Comparison of ENCODE assay signal across 2 cellular contexts in the genomic region with DNA sequence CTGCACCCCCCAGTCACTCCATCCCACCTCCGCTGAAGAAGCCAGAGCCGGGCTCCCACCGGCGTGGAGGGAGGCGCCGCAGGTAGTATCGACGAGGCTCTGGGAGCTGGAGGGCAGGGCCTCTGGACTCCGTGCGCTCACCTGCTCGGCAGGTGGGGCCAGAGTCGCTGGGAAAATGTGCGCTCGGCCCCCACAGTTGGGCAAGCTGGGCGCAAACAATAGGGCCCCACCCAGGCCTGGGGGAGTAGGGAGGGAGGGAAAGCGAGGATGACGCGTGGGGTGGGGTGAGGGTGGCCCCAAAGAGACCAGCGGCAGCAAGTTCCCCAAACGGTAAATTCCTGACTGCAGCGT.
A peak's percentile ranks its signal among the peaks of the same experiment; 100 is the strongest.
TF ChIP-seq lines count a peak whose summit lies in the region.

No MANE protein-coding gene starts in this region.

TF ChIP-seq in Ishikawa, 13 proteins besides CTCF, POLR2A, EP300 and RAD21:
- no peak for TF ChIP-seq EGR1 (IDR thresholded peaks at IDR 0.05)
- TF ChIP-seq ZBTB7A (IDR thresholded peaks at IDR 0.05; ENCODE audit: low read depth), result no peak; the same call in 1 of the 2 replicates
- TF ChIP-seq, protein P1, sequence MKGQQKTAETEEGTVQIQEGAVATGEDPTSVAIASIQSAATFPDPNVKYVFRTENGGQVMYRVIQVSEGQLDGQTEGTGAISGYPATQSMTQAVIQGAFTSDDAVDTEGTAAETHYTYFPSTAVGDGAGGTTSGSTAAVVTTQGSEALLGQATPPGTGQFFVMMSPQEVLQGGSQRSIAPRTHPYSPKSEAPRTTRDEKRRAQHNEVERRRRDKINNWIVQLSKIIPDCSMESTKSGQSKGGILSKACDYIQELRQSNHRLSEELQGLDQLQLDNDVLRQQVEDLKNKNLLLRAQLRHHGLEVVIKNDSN (IDR thresholded peaks at IDR 0.05), result no peak
- TF ChIP-seq, protein P2, sequence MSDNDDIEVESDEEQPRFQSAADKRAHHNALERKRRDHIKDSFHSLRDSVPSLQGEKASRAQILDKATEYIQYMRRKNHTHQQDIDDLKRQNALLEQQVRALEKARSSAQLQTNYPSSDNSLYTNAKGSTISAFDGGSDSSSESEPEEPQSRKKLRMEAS (IDR thresholded peaks at IDR 0.05), result peak; percentile 79
- TF ChIP-seq CREB1 (IDR thresholded peaks at IDR 0.05; ENCODE audit: low read depth), result no peak
- TF ChIP-seq FOXM1 (IDR thresholded peaks at IDR 0.05; ENCODE audit: borderline replicate concordance, low read depth), result no peak
- 0 out of 2 replicates have a peak, but pooled peaks have one; percentile 64 for TF ChIP-seq CEBPB (IDR thresholded peaks at IDR 0.05)
- peak; percentile 20; the same call in 1 of the 2 replicates for TF ChIP-seq TAF1 (IDR thresholded peaks at IDR 0.05; ENCODE audit: low read depth)
- peak; percentile 76 for TF ChIP-seq TCF12 (IDR thresholded peaks at IDR 0.05; ENCODE audit: low read depth)
- peak; percentile 47 for TF ChIP-seq TEAD4 (IDR thresholded peaks at IDR 0.05)
- TF ChIP-seq, protein P3, sequence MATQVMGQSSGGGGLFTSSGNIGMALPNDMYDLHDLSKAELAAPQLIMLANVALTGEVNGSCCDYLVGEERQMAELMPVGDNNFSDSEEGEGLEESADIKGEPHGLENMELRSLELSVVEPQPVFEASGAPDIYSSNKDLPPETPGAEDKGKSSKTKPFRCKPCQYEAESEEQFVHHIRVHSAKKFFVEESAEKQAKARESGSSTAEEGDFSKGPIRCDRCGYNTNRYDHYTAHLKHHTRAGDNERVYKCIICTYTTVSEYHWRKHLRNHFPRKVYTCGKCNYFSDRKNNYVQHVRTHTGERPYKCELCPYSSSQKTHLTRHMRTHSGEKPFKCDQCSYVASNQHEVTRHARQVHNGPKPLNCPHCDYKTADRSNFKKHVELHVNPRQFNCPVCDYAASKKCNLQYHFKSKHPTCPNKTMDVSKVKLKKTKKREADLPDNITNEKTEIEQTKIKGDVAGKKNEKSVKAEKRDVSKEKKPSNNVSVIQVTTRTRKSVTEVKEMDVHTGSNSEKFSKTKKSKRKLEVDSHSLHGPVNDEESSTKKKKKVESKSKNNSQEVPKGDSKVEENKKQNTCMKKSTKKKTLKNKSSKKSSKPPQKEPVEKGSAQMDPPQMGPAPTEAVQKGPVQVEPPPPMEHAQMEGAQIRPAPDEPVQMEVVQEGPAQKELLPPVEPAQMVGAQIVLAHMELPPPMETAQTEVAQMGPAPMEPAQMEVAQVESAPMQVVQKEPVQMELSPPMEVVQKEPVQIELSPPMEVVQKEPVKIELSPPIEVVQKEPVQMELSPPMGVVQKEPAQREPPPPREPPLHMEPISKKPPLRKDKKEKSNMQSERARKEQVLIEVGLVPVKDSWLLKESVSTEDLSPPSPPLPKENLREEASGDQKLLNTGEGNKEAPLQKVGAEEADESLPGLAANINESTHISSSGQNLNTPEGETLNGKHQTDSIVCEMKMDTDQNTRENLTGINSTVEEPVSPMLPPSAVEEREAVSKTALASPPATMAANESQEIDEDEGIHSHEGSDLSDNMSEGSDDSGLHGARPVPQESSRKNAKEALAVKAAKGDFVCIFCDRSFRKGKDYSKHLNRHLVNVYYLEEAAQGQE (IDR thresholded peaks at IDR 0.05; ENCODE audit: low read depth), result no peak
- no peak for TF ChIP-seq NFIC (IDR thresholded peaks at IDR 0.05)
- 0 out of 2 replicates have a peak, but pooled peaks have one; percentile 41 for TF ChIP-seq YY1 (IDR thresholded peaks at IDR 0.05; ENCODE audit: low read depth)

TF ChIP-seq in K562, 482 proteins besides CTCF, POLR2A, EP300 and RAD21 (continues in another document):
- TF ChIP-seq, protein P4, sequence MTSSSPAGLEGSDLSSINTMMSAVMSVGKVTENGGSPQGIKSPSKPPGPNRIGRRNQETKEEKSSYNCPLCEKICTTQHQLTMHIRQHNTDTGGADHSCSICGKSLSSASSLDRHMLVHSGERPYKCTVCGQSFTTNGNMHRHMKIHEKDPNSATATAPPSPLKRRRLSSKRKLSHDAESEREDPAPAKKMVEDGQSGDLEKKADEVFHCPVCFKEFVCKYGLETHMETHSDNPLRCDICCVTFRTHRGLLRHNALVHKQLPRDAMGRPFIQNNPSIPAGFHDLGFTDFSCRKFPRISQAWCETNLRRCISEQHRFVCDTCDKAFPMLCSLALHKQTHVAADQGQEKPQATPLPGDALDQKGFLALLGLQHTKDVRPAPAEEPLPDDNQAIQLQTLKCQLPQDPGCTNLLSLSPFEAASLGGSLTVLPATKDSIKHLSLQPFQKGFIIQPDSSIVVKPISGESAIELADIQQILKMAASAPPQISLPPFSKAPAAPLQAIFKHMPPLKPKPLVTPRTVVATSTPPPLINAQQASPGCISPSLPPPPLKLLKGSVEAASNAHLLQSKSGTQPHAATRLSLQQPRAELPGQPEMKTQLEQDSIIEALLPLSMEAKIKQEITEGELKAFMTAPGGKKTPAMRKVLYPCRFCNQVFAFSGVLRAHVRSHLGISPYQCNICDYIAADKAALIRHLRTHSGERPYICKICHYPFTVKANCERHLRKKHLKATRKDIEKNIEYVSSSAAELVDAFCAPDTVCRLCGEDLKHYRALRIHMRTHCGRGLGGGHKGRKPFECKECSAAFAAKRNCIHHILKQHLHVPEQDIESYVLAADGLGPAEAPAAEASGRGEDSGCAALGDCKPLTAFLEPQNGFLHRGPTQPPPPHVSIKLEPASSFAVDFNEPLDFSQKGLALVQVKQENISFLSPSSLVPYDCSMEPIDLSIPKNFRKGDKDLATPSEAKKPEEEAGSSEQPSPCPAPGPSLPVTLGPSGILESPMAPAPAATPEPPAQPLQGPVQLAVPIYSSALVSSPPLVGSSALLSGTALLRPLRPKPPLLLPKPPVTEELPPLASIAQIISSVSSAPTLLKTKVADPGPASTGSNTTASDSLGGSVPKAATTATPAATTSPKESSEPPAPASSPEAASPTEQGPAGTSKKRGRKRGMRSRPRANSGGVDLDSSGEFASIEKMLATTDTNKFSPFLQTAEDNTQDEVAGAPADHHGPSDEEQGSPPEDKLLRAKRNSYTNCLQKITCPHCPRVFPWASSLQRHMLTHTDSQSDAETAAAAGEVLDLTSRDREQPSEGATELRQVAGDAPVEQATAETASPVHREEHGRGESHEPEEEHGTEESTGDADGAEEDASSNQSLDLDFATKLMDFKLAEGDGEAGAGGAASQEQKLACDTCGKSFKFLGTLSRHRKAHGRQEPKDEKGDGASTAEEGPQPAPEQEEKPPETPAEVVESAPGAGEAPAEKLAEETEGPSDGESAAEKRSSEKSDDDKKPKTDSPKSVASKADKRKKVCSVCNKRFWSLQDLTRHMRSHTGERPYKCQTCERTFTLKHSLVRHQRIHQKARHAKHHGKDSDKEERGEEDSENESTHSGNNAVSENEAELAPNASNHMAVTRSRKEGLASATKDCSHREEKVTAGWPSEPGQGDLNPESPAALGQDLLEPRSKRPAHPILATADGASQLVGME (CRISPR knock-in tag; IDR thresholded peaks at IDR 0.05), result no peak
- TF ChIP-seq ZNF263 (CRISPR knock-in tag; IDR thresholded peaks at IDR 0.05; ENCODE audit: borderline replicate concordance) (no peak; the same call in 1 of the 2 replicates), ZEB2 (IDR thresholded peaks at IDR 0.05) (peak; percentile 82; the same call in 1 of the 2 replicates), SIN3A (IDR thresholded peaks at IDR 0.05; ENCODE audit: borderline replicate concordance in 2 of 2, control insufficient read depth in 1 of 2, low read depth in 2 of 2, low read length in 2 of 2) (peak in 1 of 2 experiments; percentile 53; a peak in 1 of 4 replicates), PHF8 (IDR thresholded peaks at IDR 0.05; ENCODE audit: borderline replicate concordance, low read length) (no peak), TBP (optimal IDR thresholded peaks at IDR 0.05; ENCODE audit: low read depth, low read length) (no peak), SOX6 (IDR thresholded peaks at IDR 0.05) (0 out of 2 replicates have a peak, but pooled peaks have one; percentile 21), SIRT6 (IDR thresholded peaks at IDR 0.05; ENCODE audit: low read depth, low read length) (no peak), RFX1 (IDR thresholded peaks at IDR 0.05) (no peak), RBM25 (IDR thresholded peaks at IDR 0.05; ENCODE audit: low read depth, low read length, severe bottlenecking) (no peak), HMGN3 (IDR thresholded peaks at IDR 0.05; ENCODE audit: borderline replicate concordance, extremely low read depth, insufficient read length, low read depth, low read length) (peak; percentile 42), EGR1 (conservative IDR thresholded peaks at IDR 0.05) (0 out of 2 replicates have a peak, but pooled peaks have one; percentile 25), GTF2F1 (IDR thresholded peaks at IDR 0.05; ENCODE audit: low read depth, low read length) (no peak), MYNN (IDR thresholded peaks at IDR 0.05) (peak; percentile 54; the same call in 1 of the 2 replicates), MYNN (CRISPR knock-in tag; IDR thresholded peaks at IDR 0.05) (no peak), CHD1 (IDR thresholded peaks at IDR 0.05; ENCODE audit: low read length) (peak; percentile 38), PCBP1 (IDR thresholded peaks at IDR 0.05; ENCODE audit: low read depth, low read length, poor library complexity, severe bottlenecking) (peak; percentile 13), NFYB (IDR thresholded peaks at IDR 0.05; ENCODE audit: extremely low read depth, insufficient read length) (no peak), SAP30 (IDR thresholded peaks at IDR 0.05; ENCODE audit: borderline replicate concordance, insufficient read depth, low read depth, low read length, poor library complexity, severe bottlenecking) (peak; percentile 24), NCOR1 (IDR thresholded peaks at IDR 0.05) (0 out of 2 replicates have a peak, but pooled peaks have one; percentile 4), PPARD (CRISPR knock-in tag; IDR thresholded peaks at IDR 0.05) (no peak), BRD9 (IDR thresholded peaks at IDR 0.05; ENCODE audit: low read depth, partially characterized antibody) (peak; percentile 15), EP400 (IDR thresholded peaks at IDR 0.05) (peak; percentile 44; the same call in 1 of the 2 replicates)
- TF ChIP-seq, protein P5, sequence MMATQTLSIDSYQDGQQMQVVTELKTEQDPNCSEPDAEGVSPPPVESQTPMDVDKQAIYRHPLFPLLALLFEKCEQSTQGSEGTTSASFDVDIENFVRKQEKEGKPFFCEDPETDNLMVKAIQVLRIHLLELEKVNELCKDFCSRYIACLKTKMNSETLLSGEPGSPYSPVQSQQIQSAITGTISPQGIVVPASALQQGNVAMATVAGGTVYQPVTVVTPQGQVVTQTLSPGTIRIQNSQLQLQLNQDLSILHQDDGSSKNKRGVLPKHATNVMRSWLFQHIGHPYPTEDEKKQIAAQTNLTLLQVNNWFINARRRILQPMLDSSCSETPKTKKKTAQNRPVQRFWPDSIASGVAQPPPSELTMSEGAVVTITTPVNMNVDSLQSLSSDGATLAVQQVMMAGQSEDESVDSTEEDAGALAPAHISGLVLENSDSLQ (IDR thresholded peaks at IDR 0.05), result 0 out of 2 replicates have a peak, but pooled peaks have one; percentile 9
- TF ChIP-seq, protein P6, sequence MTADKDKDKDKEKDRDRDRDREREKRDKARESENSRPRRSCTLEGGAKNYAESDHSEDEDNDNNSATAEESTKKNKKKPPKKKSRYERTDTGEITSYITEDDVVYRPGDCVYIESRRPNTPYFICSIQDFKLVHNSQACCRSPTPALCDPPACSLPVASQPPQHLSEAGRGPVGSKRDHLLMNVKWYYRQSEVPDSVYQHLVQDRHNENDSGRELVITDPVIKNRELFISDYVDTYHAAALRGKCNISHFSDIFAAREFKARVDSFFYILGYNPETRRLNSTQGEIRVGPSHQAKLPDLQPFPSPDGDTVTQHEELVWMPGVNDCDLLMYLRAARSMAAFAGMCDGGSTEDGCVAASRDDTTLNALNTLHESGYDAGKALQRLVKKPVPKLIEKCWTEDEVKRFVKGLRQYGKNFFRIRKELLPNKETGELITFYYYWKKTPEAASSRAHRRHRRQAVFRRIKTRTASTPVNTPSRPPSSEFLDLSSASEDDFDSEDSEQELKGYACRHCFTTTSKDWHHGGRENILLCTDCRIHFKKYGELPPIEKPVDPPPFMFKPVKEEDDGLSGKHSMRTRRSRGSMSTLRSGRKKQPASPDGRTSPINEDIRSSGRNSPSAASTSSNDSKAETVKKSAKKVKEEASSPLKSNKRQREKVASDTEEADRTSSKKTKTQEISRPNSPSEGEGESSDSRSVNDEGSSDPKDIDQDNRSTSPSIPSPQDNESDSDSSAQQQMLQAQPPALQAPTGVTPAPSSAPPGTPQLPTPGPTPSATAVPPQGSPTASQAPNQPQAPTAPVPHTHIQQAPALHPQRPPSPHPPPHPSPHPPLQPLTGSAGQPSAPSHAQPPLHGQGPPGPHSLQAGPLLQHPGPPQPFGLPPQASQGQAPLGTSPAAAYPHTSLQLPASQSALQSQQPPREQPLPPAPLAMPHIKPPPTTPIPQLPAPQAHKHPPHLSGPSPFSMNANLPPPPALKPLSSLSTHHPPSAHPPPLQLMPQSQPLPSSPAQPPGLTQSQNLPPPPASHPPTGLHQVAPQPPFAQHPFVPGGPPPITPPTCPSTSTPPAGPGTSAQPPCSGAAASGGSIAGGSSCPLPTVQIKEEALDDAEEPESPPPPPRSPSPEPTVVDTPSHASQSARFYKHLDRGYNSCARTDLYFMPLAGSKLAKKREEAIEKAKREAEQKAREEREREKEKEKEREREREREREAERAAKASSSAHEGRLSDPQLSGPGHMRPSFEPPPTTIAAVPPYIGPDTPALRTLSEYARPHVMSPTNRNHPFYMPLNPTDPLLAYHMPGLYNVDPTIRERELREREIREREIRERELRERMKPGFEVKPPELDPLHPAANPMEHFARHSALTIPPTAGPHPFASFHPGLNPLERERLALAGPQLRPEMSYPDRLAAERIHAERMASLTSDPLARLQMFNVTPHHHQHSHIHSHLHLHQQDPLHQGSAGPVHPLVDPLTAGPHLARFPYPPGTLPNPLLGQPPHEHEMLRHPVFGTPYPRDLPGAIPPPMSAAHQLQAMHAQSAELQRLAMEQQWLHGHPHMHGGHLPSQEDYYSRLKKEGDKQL (CRISPR knock-in tag; IDR thresholded peaks at IDR 0.05; ENCODE audit: borderline replicate concordance), result no peak
- TF ChIP-seq, protein P2 (CRISPR knock-in tag; IDR thresholded peaks at IDR 0.05), result peak; percentile 4; the same call in 1 of the 2 replicates
- TF ChIP-seq, protein P7, sequence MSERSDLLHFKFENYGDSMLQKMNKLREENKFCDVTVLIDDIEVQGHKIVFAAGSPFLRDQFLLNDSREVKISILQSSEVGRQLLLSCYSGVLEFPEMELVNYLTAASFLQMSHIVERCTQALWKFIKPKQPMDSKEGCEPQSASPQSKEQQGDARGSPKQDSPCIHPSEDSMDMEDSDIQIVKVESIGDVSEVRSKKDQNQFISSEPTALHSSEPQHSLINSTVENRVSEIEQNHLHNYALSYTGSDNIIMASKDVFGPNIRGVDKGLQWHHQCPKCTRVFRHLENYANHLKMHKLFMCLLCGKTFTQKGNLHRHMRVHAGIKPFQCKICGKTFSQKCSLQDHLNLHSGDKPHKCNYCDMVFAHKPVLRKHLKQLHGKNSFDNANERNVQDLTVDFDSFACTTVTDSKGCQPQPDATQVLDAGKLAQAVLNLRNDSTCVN (CRISPR knock-in tag; IDR thresholded peaks at IDR 0.05), result 0 out of 2 replicates have a peak, but pooled peaks have one; percentile 45
- TF ChIP-seq, protein P8, sequence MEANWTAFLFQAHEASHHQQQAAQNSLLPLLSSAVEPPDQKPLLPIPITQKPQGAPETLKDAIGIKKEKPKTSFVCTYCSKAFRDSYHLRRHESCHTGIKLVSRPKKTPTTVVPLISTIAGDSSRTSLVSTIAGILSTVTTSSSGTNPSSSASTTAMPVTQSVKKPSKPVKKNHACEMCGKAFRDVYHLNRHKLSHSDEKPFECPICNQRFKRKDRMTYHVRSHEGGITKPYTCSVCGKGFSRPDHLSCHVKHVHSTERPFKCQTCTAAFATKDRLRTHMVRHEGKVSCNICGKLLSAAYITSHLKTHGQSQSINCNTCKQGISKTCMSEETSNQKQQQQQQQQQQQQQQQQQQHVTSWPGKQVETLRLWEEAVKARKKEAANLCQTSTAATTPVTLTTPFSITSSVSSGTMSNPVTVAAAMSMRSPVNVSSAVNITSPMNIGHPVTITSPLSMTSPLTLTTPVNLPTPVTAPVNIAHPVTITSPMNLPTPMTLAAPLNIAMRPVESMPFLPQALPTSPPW (CRISPR knock-in tag; IDR thresholded peaks at IDR 0.05), result peak; percentile 11; the same call in 1 of the 2 replicates
